ENCODE assay signal across 8 cellular contexts in the genomic region with DNA sequence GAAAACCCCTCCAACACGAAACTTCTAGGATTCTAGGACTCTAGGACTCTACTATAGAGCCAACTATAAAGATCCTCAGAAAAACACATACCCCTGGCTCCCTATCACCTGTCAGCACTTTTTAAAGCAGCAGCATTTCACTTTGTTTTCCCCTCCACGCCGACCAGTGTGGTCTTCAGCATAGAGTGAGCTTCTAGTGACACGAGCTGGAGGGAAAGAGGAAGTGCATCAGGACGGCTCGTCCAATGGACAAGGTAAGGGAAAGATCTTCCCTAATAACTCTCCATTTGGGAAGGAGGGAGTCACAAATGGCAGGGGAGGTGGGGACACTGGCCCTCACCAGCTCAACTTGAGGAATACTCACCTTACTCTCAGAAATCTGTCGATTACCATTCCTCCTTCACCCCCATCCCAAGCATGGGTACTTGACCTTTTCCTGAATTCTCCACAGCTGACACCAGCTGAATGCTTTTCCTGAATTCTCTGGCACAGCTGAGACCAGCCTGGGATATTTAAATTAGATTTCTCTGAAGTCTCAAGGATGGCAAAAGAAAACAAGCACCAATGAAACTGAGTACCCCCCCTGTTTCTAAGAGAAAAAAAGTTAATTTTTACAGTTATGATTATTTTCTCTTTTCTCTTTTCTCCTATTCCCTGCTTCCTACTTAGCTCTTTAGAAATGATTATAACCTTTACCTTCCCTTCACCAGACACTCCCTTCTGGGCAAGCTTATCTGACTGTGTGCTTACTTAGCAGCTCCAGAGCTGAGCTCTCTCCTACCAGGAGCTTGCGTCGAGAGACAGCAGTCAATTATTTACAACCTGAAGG. TPM values are rescaled to one million over a fixed set of nuclear protein-coding genes. Genes with fewer than 3 reads are reported as not detected.
A peak's percentile ranks its signal among the peaks of the same experiment; 100 is the strongest.
DNase-seq lines count a peak whose midpoint lies in the region; TF ChIP-seq lines count a peak whose summit lies in the region.

No MANE protein-coding gene starts in this region.

- H3K36me3 ChIP-seq in BE2C, result no peaks in the 10 kb centered on the region
- no peaks in the 10 kb centered on the region for H3K36me3 ChIP-seq in brain microvascular endothelial cell (replicated peaks)
- no peaks in the 10 kb centered on the region for H3K36me3 ChIP-seq in thyroid gland

- H3K4me3 Mint-ChIP-seq in T-helper 2 cell treated with Interferon-gamma antibody and Interleukin-4, amounts not matched to agents 5 μg/mL and 100 μg/mL, for 36 hours, result no peak overlapping the region

- H3K27ac ChIP-seq in brain microvascular endothelial cell (no peak overlapping the region), thyroid gland (no peak overlapping the region)

- intact Hi-C loops in thyroid gland (cut with DNase I), result loop anchor here (5.0 kb wide), 3 partner anchors 206 to 366 kb away; partner anchors contain the start of gene ZBTB16

- H3K27me3 ChIP-seq in BE2C (peaks cover 9% of the 10 kb centered on the region), brain microvascular endothelial cell (replicated peaks) (peaks cover 12% of the 10 kb centered on the region), thyroid gland (no peaks in the 10 kb centered on the region)

- H3K9me3 Mint-ChIP-seq in T-helper 2 cell treated with Interferon-gamma antibody and Interleukin-4, amounts not matched to agents 5 μg/mL and 100 μg/mL, for 36 hours, result no peaks in the 10 kb centered on the region

- no peak overlapping the region for H3K4me3 ChIP-seq in BE2C (ENCODE audit: low read depth, low read length)
- H3K4me3 ChIP-seq in brain microvascular endothelial cell (ENCODE audit: low read depth, low read length), result no peak overlapping the region
- H3K4me3 ChIP-seq in thyroid gland (replicated peaks in 1 of 3), result no peak overlapping the region

- in situ Hi-C loops in brain microvascular endothelial cell (cut with HindIII; ENCODE audit: low pct_ligation_motif_present, low sequenced_read_pairs), result loop anchor here (25.0 kb wide), 2 partner anchors 226 to 351 kb away; partner anchors contain the start of gene HTR3B

- TF ChIP-seq POLR2A in thyroid gland (IDR thresholded peaks at IDR 0.05), result no peak

- H3K4me1 ChIP-seq in BE2C (peaks cover 3% of the 10 kb centered on the region; the same call in 1 of the 2 replicates), thyroid gland (peaks cover 24 to 29% of the 10 kb centered on the region in 2 donors)

- TF ChIP-seq CTCF in BE2C (IDR thresholded peaks at IDR 0.05; ENCODE audit: low read depth, low read length) (peak; percentile 92), brain microvascular endothelial cell (IDR thresholded peaks at IDR 0.05; ENCODE audit: low read depth, low read length, missing control alignments) (peak; percentile 88), thyroid gland (IDR thresholded peaks at IDR 0.05) (peak; percentile 28 to 75 (median 60))

- 13 to 21% methylated on average over 9 of the region's 9 CpGs for WGBS in thyroid gland, 2 donors

- no peaks in the 10 kb centered on the region for H3K27me3 Mint-ChIP-seq in T-helper 2 cell treated with Interferon-gamma antibody and Interleukin-4, amounts not matched to agents 5 μg/mL and 100 μg/mL, for 36 hours (ENCODE audit: low read depth)

- H3K36me3 Mint-ChIP-seq in T-helper 2 cell treated with Interferon-gamma antibody and Interleukin-4, amounts not matched to agents 5 μg/mL and 100 μg/mL, for 36 hours (ENCODE audit: low read depth), result no peaks in the 10 kb centered on the region

- H3K9me3 ChIP-seq in BE2C (no peaks in the 10 kb centered on the region), thyroid gland (no peaks in the 10 kb centered on the region)

- peaks cover 7% of the 10 kb centered on the region for H3K4me1 Mint-ChIP-seq in T-helper 2 cell treated with Interferon-gamma antibody and Interleukin-4, amounts not matched to agents 5 μg/mL and 100 μg/mL, for 36 hours (ENCODE audit: low read depth)

- DNase-seq in BE2C (peak; percentile 62), H4 (ENCODE audit: low spot score) (peak; percentile 71), NCI-H524 treated with DMSO at 0.1 percent for 48 hours (lab: John Stamatoyannopoulos, UW) (peak; percentile 29), brain microvascular endothelial cell (peak; percentile 52), iris pigment epithelial cell (ENCODE audit: low read depth) (peak; percentile 57), thyroid gland (peak; percentile 46 to 48)
- no peak for DNase-seq in T-helper 2 cell treated with Interferon-gamma antibody and Interleukin-4, amounts not matched to agents 5 μg/mL and 100 μg/mL, for 36 hours (ENCODE audit: low spot score)
- DNase-seq in activated CD4-positive, CD25-positive, alpha-beta regulatory T cell treated with anti-CD3 and anti-CD28 coated beads, Interleukin-2, amount 50 U/mL, for 72 hours, result no peak

- no peak overlapping the region for H3K27ac Mint-ChIP-seq in T-helper 2 cell treated with Interferon-gamma antibody and Interleukin-4, amounts not matched to agents 5 μg/mL and 100 μg/mL, for 36 hours

RNA-seq across cellular contexts. Expression of gene NNMT, which starts 33.3 kb away (rescaled TPM):
- polyA plus RNA-seq in BE2C (2012; ENCODE audit: insufficient read depth, insufficient read length, low read depth), result 0.68 TPM
- 895 and 907 TPM in 2 replicates for total RNA-seq in H4 (2014; rRNA removed; shearing (Covaris generic))
- 100 to 1,000 TPM in 3 of 4 donors, 10 to 100 TPM in 1; 78.1 to 459 (median 185) TPM for total RNA-seq in thyroid gland

Comparison
In these comparisons a context has a peak if more than half of its experiments do, and no peak if none do; other contexts are left out.
1. DNase-seq: peak in BE2C (single experiment), H4 (single experiment), NCI-H524 treated with DMSO at 0.1 percent for 48 hours (single experiment), brain microvascular endothelial cell (single experiment), iris pigment epithelial cell (single experiment) and thyroid gland (2 of 2); none in T-helper 2 cell treated with Interferon-gamma antibody and Interleukin-4, amounts not matched to agents 5 μg/mL and 100 μg/mL, for 36 hours (single experiment) and activated CD4-positive, CD25-positive, alpha-beta regulatory T cell treated with anti-CD3 and anti-CD28 coated beads, Interleukin-2, amount 50 U/mL, for 72 hours (single experiment).
2. Peak in every context shown above with its lines, with median percentiles within 50 percentile points of each other: CTCF ChIP-seq.